ENCODE assay signal across 1 cellular context in the genomic region with DNA sequence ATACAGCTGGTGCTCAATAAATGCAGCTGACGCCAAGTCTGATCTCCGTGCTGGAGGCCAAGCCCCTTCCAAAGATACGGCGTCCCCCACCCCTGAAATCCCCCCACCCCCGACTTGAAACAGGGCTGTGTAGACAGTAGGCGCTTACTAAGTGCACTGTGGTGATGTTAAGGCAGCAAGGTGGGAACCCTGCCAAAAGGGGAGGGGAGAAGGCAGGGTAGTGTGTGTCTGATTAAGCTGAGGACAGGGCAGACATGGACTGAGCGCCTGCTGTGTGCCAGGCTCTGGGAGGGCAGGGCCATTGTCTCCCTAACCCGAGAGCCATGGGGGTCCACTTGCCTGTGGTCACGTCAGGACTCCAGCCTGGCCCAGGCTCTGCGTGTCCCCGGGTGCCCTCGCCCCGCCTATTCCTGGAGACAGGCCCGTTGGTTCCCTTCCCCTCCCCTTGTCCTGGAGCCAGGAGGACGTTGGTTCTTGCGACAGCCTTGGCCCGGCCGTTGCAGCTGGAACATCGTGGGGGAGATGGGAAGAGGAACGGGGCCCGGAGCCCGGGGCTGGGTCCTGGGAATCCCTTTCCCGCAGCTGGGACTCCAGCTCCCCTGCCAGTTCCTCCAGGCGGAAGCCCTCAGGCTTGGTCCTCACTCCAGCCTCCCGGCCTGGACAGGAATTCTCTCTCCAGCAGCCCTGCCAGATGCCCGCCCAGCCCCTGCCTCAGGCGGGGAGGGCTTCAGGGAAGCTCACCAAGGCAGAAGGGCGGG.
A peak's percentile ranks its signal among the peaks of the same experiment; 100 is the strongest.
TF ChIP-seq lines count a peak whose summit lies in the region.

No MANE protein-coding gene starts in this region.

TF ChIP-seq in HepG2, 621 proteins besides CTCF, POLR2A, EP300 and RAD21 (continued from another document and continues in another):
- TF ChIP-seq, protein P1, sequence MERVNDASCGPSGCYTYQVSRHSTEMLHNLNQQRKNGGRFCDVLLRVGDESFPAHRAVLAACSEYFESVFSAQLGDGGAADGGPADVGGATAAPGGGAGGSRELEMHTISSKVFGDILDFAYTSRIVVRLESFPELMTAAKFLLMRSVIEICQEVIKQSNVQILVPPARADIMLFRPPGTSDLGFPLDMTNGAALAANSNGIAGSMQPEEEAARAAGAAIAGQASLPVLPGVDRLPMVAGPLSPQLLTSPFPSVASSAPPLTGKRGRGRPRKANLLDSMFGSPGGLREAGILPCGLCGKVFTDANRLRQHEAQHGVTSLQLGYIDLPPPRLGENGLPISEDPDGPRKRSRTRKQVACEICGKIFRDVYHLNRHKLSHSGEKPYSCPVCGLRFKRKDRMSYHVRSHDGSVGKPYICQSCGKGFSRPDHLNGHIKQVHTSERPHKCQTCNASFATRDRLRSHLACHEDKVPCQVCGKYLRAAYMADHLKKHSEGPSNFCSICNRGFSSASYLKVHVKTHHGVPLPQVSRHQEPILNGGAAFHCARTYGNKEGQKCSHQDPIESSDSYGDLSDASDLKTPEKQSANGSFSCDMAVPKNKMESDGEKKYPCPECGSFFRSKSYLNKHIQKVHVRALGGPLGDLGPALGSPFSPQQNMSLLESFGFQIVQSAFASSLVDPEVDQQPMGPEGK (CRISPR knock-in tag; IDR thresholded peaks at IDR 0.05): 0 out of 2 replicates have a peak, but pooled peaks have one; percentile 18
- TF ChIP-seq ZNF562 (CRISPR knock-in tag; IDR thresholded peaks at IDR 0.05; ENCODE audit: borderline replicate concordance): no peak
- no peak for TF ChIP-seq ZNF101 (CRISPR knock-in tag; IDR thresholded peaks at IDR 0.05; ENCODE audit: borderline replicate concordance, low read depth)
- TF ChIP-seq, protein P2, sequence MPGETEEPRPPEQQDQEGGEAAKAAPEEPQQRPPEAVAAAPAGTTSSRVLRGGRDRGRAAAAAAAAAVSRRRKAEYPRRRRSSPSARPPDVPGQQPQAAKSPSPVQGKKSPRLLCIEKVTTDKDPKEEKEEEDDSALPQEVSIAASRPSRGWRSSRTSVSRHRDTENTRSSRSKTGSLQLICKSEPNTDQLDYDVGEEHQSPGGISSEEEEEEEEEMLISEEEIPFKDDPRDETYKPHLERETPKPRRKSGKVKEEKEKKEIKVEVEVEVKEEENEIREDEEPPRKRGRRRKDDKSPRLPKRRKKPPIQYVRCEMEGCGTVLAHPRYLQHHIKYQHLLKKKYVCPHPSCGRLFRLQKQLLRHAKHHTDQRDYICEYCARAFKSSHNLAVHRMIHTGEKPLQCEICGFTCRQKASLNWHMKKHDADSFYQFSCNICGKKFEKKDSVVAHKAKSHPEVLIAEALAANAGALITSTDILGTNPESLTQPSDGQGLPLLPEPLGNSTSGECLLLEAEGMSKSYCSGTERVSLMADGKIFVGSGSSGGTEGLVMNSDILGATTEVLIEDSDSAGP (CRISPR knock-in tag; IDR thresholded peaks at IDR 0.05; ENCODE audit: borderline replicate concordance): 0 out of 2 replicates have a peak, but pooled peaks have one; percentile 46
- TF ChIP-seq, protein P3, sequence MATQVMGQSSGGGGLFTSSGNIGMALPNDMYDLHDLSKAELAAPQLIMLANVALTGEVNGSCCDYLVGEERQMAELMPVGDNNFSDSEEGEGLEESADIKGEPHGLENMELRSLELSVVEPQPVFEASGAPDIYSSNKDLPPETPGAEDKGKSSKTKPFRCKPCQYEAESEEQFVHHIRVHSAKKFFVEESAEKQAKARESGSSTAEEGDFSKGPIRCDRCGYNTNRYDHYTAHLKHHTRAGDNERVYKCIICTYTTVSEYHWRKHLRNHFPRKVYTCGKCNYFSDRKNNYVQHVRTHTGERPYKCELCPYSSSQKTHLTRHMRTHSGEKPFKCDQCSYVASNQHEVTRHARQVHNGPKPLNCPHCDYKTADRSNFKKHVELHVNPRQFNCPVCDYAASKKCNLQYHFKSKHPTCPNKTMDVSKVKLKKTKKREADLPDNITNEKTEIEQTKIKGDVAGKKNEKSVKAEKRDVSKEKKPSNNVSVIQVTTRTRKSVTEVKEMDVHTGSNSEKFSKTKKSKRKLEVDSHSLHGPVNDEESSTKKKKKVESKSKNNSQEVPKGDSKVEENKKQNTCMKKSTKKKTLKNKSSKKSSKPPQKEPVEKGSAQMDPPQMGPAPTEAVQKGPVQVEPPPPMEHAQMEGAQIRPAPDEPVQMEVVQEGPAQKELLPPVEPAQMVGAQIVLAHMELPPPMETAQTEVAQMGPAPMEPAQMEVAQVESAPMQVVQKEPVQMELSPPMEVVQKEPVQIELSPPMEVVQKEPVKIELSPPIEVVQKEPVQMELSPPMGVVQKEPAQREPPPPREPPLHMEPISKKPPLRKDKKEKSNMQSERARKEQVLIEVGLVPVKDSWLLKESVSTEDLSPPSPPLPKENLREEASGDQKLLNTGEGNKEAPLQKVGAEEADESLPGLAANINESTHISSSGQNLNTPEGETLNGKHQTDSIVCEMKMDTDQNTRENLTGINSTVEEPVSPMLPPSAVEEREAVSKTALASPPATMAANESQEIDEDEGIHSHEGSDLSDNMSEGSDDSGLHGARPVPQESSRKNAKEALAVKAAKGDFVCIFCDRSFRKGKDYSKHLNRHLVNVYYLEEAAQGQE (IDR thresholded peaks at IDR 0.05; ENCODE audit: borderline replicate concordance in 1 of 2, low read depth in 1 of 2, low read length in 2 of 2): no peak
- TF ChIP-seq KLF6 (CRISPR knock-in tag; IDR thresholded peaks at IDR 0.05): no peak
- no peak for TF ChIP-seq ZNF30 (CRISPR knock-in tag; IDR thresholded peaks at IDR 0.05)
- TF ChIP-seq WIZ (CRISPR knock-in tag; IDR thresholded peaks at IDR 0.05): no peak
- TF ChIP-seq, protein P4, sequence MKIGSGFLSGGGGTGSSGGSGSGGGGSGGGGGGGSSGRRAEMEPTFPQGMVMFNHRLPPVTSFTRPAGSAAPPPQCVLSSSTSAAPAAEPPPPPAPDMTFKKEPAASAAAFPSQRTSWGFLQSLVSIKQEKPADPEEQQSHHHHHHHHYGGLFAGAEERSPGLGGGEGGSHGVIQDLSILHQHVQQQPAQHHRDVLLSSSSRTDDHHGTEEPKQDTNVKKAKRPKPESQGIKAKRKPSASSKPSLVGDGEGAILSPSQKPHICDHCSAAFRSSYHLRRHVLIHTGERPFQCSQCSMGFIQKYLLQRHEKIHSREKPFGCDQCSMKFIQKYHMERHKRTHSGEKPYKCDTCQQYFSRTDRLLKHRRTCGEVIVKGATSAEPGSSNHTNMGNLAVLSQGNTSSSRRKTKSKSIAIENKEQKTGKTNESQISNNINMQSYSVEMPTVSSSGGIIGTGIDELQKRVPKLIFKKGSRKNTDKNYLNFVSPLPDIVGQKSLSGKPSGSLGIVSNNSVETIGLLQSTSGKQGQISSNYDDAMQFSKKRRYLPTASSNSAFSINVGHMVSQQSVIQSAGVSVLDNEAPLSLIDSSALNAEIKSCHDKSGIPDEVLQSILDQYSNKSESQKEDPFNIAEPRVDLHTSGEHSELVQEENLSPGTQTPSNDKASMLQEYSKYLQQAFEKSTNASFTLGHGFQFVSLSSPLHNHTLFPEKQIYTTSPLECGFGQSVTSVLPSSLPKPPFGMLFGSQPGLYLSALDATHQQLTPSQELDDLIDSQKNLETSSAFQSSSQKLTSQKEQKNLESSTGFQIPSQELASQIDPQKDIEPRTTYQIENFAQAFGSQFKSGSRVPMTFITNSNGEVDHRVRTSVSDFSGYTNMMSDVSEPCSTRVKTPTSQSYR (CRISPR knock-in tag; IDR thresholded peaks at IDR 0.05; ENCODE audit: borderline replicate concordance): no peak
- no peak for TF ChIP-seq POLR2G (IDR thresholded peaks at IDR 0.05; ENCODE audit: low read depth, low read length)
- TF ChIP-seq CBFB (CRISPR knock-in tag; IDR thresholded peaks at IDR 0.05): no peak
- no peak for TF ChIP-seq ZFP37 (CRISPR knock-in tag; IDR thresholded peaks at IDR 0.05; ENCODE audit: borderline replicate concordance)
- no peak for TF ChIP-seq TEAD2 (CRISPR knock-in tag; IDR thresholded peaks at IDR 0.05)
- no peak for TF ChIP-seq ZNF256 (CRISPR knock-in tag; conservative IDR thresholded peaks at IDR 0.05)
- TF ChIP-seq SRF (IDR thresholded peaks at IDR 0.05; ENCODE audit: low read depth, low read length): no peak
- TF ChIP-seq, protein P5, sequence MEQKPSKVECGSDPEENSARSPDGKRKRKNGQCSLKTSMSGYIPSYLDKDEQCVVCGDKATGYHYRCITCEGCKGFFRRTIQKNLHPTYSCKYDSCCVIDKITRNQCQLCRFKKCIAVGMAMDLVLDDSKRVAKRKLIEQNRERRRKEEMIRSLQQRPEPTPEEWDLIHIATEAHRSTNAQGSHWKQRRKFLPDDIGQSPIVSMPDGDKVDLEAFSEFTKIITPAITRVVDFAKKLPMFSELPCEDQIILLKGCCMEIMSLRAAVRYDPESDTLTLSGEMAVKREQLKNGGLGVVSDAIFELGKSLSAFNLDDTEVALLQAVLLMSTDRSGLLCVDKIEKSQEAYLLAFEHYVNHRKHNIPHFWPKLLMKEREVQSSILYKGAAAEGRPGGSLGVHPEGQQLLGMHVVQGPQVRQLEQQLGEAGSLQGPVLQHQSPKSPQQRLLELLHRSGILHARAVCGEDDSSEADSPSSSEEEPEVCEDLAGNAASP (CRISPR knock-in tag; IDR thresholded peaks at IDR 0.05; ENCODE audit: borderline replicate concordance): peak; percentile 80; the same call in 1 of the 2 replicates
- TF ChIP-seq FOSL2 (CRISPR knock-in tag; IDR thresholded peaks at IDR 0.05): no peak
- TF ChIP-seq ZNF558 (CRISPR knock-in tag; IDR thresholded peaks at IDR 0.05; ENCODE audit: borderline replicate concordance): no peak
- TF ChIP-seq SP4 (CRISPR knock-in tag; IDR thresholded peaks at IDR 0.05): no peak
- TF ChIP-seq ZNF549 (CRISPR knock-in tag; IDR thresholded peaks at IDR 0.05): no peak
- no peak for TF ChIP-seq ZNF20 (CRISPR knock-in tag; IDR thresholded peaks at IDR 0.05)
- peak; percentile 21; the same call in 1 of the 2 replicates for TF ChIP-seq GABPB1 (CRISPR knock-in tag; IDR thresholded peaks at IDR 0.05)
- no peak for TF ChIP-seq ZNF501 (CRISPR knock-in tag; IDR thresholded peaks at IDR 0.05)
- TF ChIP-seq, protein P6, sequence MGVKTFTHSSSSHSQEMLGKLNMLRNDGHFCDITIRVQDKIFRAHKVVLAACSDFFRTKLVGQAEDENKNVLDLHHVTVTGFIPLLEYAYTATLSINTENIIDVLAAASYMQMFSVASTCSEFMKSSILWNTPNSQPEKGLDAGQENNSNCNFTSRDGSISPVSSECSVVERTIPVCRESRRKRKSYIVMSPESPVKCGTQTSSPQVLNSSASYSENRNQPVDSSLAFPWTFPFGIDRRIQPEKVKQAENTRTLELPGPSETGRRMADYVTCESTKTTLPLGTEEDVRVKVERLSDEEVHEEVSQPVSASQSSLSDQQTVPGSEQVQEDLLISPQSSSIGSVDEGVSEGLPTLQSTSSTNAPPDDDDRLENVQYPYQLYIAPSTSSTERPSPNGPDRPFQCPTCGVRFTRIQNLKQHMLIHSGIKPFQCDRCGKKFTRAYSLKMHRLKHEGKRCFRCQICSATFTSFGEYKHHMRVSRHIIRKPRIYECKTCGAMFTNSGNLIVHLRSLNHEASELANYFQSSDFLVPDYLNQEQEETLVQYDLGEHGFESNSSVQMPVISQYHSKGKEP (CRISPR knock-in tag; IDR thresholded peaks at IDR 0.05): no peak
- TF ChIP-seq, protein P7, sequence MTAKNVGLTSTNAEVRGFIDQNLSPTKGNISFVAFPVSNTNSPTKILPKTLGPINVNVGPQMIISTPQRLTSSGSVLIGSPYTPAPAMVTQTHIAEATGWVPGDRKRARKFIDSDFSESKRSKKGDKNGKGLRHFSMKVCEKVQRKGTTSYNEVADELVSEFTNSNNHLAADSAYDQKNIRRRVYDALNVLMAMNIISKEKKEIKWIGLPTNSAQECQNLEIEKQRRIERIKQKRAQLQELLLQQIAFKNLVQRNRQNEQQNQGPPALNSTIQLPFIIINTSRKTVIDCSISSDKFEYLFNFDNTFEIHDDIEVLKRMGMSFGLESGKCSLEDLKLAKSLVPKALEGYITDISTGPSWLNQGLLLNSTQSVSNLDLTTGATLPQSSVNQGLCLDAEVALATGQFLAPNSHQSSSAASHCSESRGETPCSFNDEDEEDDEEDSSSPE (CRISPR knock-in tag; IDR thresholded peaks at IDR 0.05): no peak
- no peak for TF ChIP-seq MED8 (CRISPR knock-in tag; IDR thresholded peaks at IDR 0.05; ENCODE audit: insufficient replicate concordance)
- TF ChIP-seq SIX4 (CRISPR knock-in tag; IDR thresholded peaks at IDR 0.05): no peak
- peak; percentile 83; the same call in 1 of the 2 replicates for TF ChIP-seq MTF2 (CRISPR knock-in tag; IDR thresholded peaks at IDR 0.05; ENCODE audit: borderline replicate concordance)
- no peak for TF ChIP-seq KLF9 (CRISPR knock-in tag; IDR thresholded peaks at IDR 0.05; ENCODE audit: low read depth)
- TF ChIP-seq, protein P8, sequence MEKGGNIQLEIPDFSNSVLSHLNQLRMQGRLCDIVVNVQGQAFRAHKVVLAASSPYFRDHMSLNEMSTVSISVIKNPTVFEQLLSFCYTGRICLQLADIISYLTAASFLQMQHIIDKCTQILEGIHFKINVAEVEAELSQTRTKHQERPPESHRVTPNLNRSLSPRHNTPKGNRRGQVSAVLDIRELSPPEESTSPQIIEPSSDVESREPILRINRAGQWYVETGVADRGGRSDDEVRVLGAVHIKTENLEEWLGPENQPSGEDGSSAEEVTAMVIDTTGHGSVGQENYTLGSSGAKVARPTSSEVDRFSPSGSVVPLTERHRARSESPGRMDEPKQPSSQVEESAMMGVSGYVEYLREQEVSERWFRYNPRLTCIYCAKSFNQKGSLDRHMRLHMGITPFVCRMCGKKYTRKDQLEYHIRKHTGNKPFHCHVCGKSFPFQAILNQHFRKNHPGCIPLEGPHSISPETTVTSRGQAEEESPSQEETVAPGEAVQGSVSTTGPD (CRISPR knock-in tag; IDR thresholded peaks at IDR 0.05): no peak
- TF ChIP-seq ZC3H4 (CRISPR knock-in tag; IDR thresholded peaks at IDR 0.05; ENCODE audit: borderline replicate concordance): no peak
- no peak for TF ChIP-seq ESRRA (CRISPR knock-in tag; IDR thresholded peaks at IDR 0.05; ENCODE audit: low read depth)
- TF ChIP-seq ZNF839 (CRISPR knock-in tag; IDR thresholded peaks at IDR 0.05; ENCODE audit: borderline replicate concordance): no peak
- TF ChIP-seq TBX3 (IDR thresholded peaks at IDR 0.05; ENCODE audit: borderline replicate concordance): no peak
- no peak for TF ChIP-seq BRCA1 (CRISPR knock-in tag; IDR thresholded peaks at IDR 0.05)
- TF ChIP-seq ZNF703 (CRISPR knock-in tag; IDR thresholded peaks at IDR 0.05; ENCODE audit: borderline replicate concordance): no peak
- TF ChIP-seq ZNF264 (CRISPR knock-in tag; IDR thresholded peaks at IDR 0.05): no peak
- no peak for TF ChIP-seq CBX1 (IDR thresholded peaks at IDR 0.05; ENCODE audit: low read depth)
- no peak for TF ChIP-seq POGZ (CRISPR knock-in tag; IDR thresholded peaks at IDR 0.05)
- TF ChIP-seq ZNF432 (CRISPR knock-in tag; IDR thresholded peaks at IDR 0.05; ENCODE audit: borderline replicate concordance): no peak
- TF ChIP-seq ISL2 (CRISPR knock-in tag; IDR thresholded peaks at IDR 0.05): no peak
- 0 out of 2 replicates have a peak, but pooled peaks have one; percentile 20 for TF ChIP-seq TAF1 (CRISPR knock-in tag; IDR thresholded peaks at IDR 0.05)
- TF ChIP-seq CHD2 (IDR thresholded peaks at IDR 0.05; ENCODE audit: low read depth, low read length): no peak
- no peak for TF ChIP-seq THAP11 (CRISPR knock-in tag; IDR thresholded peaks at IDR 0.05)
- 0 out of 2 replicates have a peak, but pooled peaks have one; percentile 34 for TF ChIP-seq ZMYM3 (CRISPR knock-in tag; IDR thresholded peaks at IDR 0.05)
- no peak for TF ChIP-seq SRSF4 (IDR thresholded peaks at IDR 0.05; ENCODE audit: low read depth, low read length, poor library complexity, severe bottlenecking)
- TF ChIP-seq JDP2 (CRISPR knock-in tag; IDR thresholded peaks at IDR 0.05; ENCODE audit: borderline replicate concordance): no peak
- TF ChIP-seq RXRB (CRISPR knock-in tag; IDR thresholded peaks at IDR 0.05; ENCODE audit: borderline replicate concordance): 0 out of 2 replicates have a peak, but pooled peaks have one; percentile 25
- TF ChIP-seq, protein P9, sequence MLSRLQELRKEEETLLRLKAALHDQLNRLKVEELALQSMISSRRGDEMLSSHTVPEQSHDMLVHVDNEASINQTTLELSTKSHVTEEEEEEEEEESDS (CRISPR knock-in tag; IDR thresholded peaks at IDR 0.05; ENCODE audit: borderline replicate concordance): no peak
- TF ChIP-seq HDAC6 (IDR thresholded peaks at IDR 0.05; ENCODE audit: low read depth, low read length): no peak
- no peak for TF ChIP-seq KDM6A (CRISPR knock-in tag; IDR thresholded peaks at IDR 0.05; ENCODE audit: low read depth)
